In the genomic region with DNA sequence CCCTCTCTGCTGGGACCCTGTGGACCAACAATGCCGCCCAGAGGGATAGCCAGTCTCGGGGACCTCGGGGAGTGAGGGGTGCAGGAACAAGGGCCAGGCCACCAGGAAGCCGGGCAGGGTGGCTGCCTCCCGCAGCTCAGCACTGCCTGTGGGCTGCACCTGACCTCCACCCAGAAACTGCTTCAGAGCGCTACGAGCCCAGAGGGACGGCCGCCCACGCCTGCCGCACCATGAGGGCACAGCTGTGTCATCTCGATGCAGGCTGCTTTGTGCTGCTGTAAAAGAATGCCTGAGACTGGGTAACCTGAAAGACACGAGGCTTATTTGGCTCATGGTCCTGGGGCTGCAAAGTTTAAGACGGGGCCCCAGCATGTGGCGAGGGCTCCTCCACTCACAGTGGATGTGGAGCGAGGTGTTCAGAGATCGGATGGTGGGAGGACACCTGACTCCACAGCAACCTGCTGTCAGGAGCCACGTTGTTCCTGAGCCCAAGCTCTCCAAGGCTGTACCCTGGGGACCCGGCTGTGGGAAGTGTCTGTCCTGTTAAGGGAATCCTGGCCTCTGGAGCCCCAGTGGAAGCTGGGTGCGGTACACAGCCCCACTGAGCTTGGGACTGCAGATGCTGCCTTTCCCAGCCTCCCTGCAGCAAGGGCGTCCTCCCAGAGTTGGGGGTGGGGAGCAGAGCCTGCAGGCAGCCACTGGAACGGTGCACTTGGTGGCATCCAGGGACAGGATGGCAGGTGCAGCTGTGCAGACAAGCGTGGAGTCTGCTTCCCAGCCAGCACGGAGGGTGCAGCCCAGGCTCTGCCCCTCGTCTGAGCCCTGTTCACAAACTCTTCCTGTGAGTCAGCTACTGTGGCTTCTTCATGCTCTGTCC, we compare ENCODE assay signal across 19 cellular contexts. TPM values are rescaled to one million over a fixed set of nuclear protein-coding genes. Genes with fewer than 3 reads are reported as not detected.
DNase-seq lines count a peak whose midpoint lies in the region; ATAC-seq, FAIRE-seq and TF ChIP-seq lines count a peak whose summit lies in the region.
"Had no signal": no experiment of that assay in that cellular context is flagged by ENCODE, and none has a peak within 500 bp of the region (broad histone marks: within the 10 kb centered on the region; RNA-seq: fewer than 3 reads in every experiment).

No MANE protein-coding gene starts in this region.

- intact Hi-C loops in K562 (cut with micrococcal nuclease), result no loop called here
- intact Hi-C loops in lower lobe of right lung (cut with DNase I), result no loop called here

- H3K9me3 Mint-ChIP-seq in glutamatergic neuron (ENCODE audit: unreplicated experiment) (peaks cover 4% of the 10 kb centered on the region), endodermal cell (no peaks in the 10 kb centered on the region)
- H3K9me3 Mint-ChIP-seq: activated B cell treated with CpG ODN at 0.5 μM for 24 hours; brain; natural killer cell treated with Interleukin-12 subunit alpha and Interleukin-12 subunit beta and Interleukin-15 and Interleukin-18, amount 100 ng/mL, for 72 hours; stimulated activated naive B cell treated with anti-CD40 and anti-IgM and Interleukin-4, amounts not matched to agents 10 μg/mL and 1 μg/mL and 100 μg/mL, for 72 hours; T-cell had no signal

- no peak overlapping the region for H4K8ac ChIP-seq in trophoblast cell (ENCODE audit: low read depth, low read length)

- no peak overlapping the region for H3K4ac ChIP-seq in trophoblast cell (ENCODE audit: low read depth, low read length)

- H3K4me1 Mint-ChIP-seq in glutamatergic neuron (ENCODE audit: low read depth, unreplicated experiment) (peaks cover 3% of the 10 kb centered on the region), endodermal cell (peaks cover 5% of the 10 kb centered on the region)
- H3K4me1 Mint-ChIP-seq: activated B cell treated with CpG ODN at 0.5 μM for 24 hours; brain; stimulated activated naive B cell treated with anti-CD40 and anti-IgM and Interleukin-4, amounts not matched to agents 10 μg/mL and 1 μg/mL and 100 μg/mL, for 72 hours; T-cell had no signal

- H3K79me2 ChIP-seq in K562 (ENCODE audit: control insufficient read depth, insufficient read depth, low read length) (no peaks in the 10 kb centered on the region), trophoblast cell (ENCODE audit: control insufficient read depth, insufficient read depth, low read length, poor library complexity) (no peaks in the 10 kb centered on the region)

- CTCF ChIA-PET in K562 (lab: Yijun Ruan, JAX; ENCODE audit: low intra/inter-chr PET ratio), result no interaction called here

- no peak overlapping the region for H3K4me2 ChIP-seq in K562 (ENCODE audit: insufficient read depth, low read length)
- H3K4me2 ChIP-seq in trophoblast cell (ENCODE audit: low read length), result no peak overlapping the region

- H4K12ac ChIP-seq in trophoblast cell (ENCODE audit: low read depth, low read length), result no peak overlapping the region

- H2BK5ac ChIP-seq in trophoblast cell (ENCODE audit: low read depth, low read length, poor library complexity), result no peak overlapping the region

- no peak overlapping the region for H4K91ac ChIP-seq in trophoblast cell (ENCODE audit: low read depth, low read length)

- no peaks in the 10 kb centered on the region for H3K9me1 ChIP-seq in K562 (ENCODE audit: control insufficient read depth, insufficient read depth, low read length)

- H3K27ac Mint-ChIP-seq in glutamatergic neuron (ENCODE audit: unreplicated experiment) (no peak overlapping the region), endodermal cell (no peak overlapping the region)
- H3K27ac Mint-ChIP-seq: activated B cell treated with CpG ODN at 0.5 μM for 24 hours; natural killer cell treated with Interleukin-12 subunit alpha and Interleukin-12 subunit beta and Interleukin-15 and Interleukin-18, amount 100 ng/mL, for 72 hours; stimulated activated naive B cell treated with anti-CD40 and anti-IgM and Interleukin-4, amounts not matched to agents 10 μg/mL and 1 μg/mL and 100 μg/mL, for 72 hours; T-cell had no signal

- POLR2A ChIA-PET in K562 (lab: Yijun Ruan, JAX), result interaction anchor here (0.6 to 1.5 kb wide), 6 partner anchors 10 to 351 kb away, joined by 3 to 8 read pairs (median 3); no protein-coding TSS in a partner anchor

- peak; percentile 94 for DNase-seq in DMS53 (lab: John Stamatoyannopoulos, UW)
- DNase-seq in HK-2 (ENCODE audit: unreplicated experiment), result peak; percentile 46
- DNase-seq in K562 (ENCODE audit: extremely low read depth in 1 of 4, low spot score in 3 of 4), result peak in 1 of 4 experiments; percentile 22
- DNase-seq in trophoblast cell, result peak; percentile 44 to 61
- no peak for DNase-seq in lower lobe of right lung
- DNase-seq in glutamatergic neuron, result no peak
- no peak for DNase-seq in endodermal cell
- DNase-seq: activated B cell treated with CpG ODN at 0.5 μM for 24 hours; NCI-H1417 treated with DMSO at 0.1 percent for 48 hours; RPMI8226; stimulated activated naive B cell treated with anti-CD40 and anti-IgM and Interleukin-4, amounts not matched to agents 10 μg/mL and 1 μg/mL and 100 μg/mL, for 72 hours; T-cell had no signal

- H3K4me3 ChIP-seq in K562 (no peak overlapping the region), trophoblast cell (ENCODE audit: low read depth, low read length) (no peak overlapping the region), lower lobe of right lung (no peak overlapping the region), endodermal cell (ENCODE audit: low read length) (no peak overlapping the region)
- H3K4me3 ChIP-seq: dorsolateral prefrontal cortex, lung, upper lobe of left lung had no signal

- no peak overlapping the region for H3K23ac ChIP-seq in trophoblast cell (ENCODE audit: low read length)

- no peaks in the 10 kb centered on the region for H3K9me3 ChIP-seq in K562 (replicated peaks; ENCODE audit: control insufficient read depth, insufficient read depth, low read depth, low read length)
- H3K9me3 ChIP-seq in trophoblast cell (ENCODE audit: insufficient read depth, low read depth, low read length), result peaks cover 2% of the 10 kb centered on the region
- no peaks in the 10 kb centered on the region for H3K9me3 ChIP-seq in lower lobe of right lung
- H3K9me3 ChIP-seq in endodermal cell (ENCODE audit: control insufficient read depth, low read length), result no peaks in the 10 kb centered on the region
- H3K9me3 ChIP-seq: upper lobe of left lung had no signal

- H3K9ac ChIP-seq in K562 (ENCODE audit: insufficient read depth in 1 of 2, low read depth in 2 of 2, low read length in 2 of 2) (peak overlapping the region in 1 of 2 experiments; percentile 69; a peak in 2 of 4 replicates), trophoblast cell (ENCODE audit: low read length) (no peak overlapping the region), endodermal cell (ENCODE audit: extremely low read depth, low read length, poor library complexity, severe bottlenecking) (no peak overlapping the region)

- TF ChIP-seq POLR2A in K562 (conservative IDR thresholded peaks at IDR 0.05), result no peak; the same call in 1 of the 2 replicates

- H2AFZ ChIP-seq in K562 (ENCODE audit: low read depth, low read length) (no peak overlapping the region), trophoblast cell (ENCODE audit: insufficient read depth, low read length, poor library complexity) (no peak overlapping the region)

- no peak overlapping the region for H3K4me3 Mint-ChIP-seq in glutamatergic neuron (ENCODE audit: unreplicated experiment)
- no peak overlapping the region for H3K4me3 Mint-ChIP-seq in endodermal cell
- H3K4me3 Mint-ChIP-seq: activated B cell treated with CpG ODN at 0.5 μM for 24 hours; brain; natural killer cell treated with Interleukin-12 subunit alpha and Interleukin-12 subunit beta and Interleukin-15 and Interleukin-18, amount 100 ng/mL, for 72 hours; stimulated activated naive B cell treated with anti-CD40 and anti-IgM and Interleukin-4, amounts not matched to agents 10 μg/mL and 1 μg/mL and 100 μg/mL, for 72 hours; T-cell had no signal

- TF ChIP-seq CTCF in K562 (IDR thresholded peaks at IDR 0.05 in 2 of 3, conservative IDR thresholded peaks at IDR 0.05 in 1 of 3; ENCODE audit: insufficient read depth in 2 of 3, low read depth in 1 of 3, low read length in 3 of 3) (no peak), lower lobe of right lung (IDR thresholded peaks at IDR 0.05) (no peak), glutamatergic neuron (IDR thresholded peaks at IDR 0.05; ENCODE audit: partially characterized antibody, unreplicated experiment) (no peak), endodermal cell (conservative IDR thresholded peaks at IDR 0.05) (no peak)

- H2BK12ac ChIP-seq in trophoblast cell (ENCODE audit: low read length), result no peak overlapping the region

- BruUV-seq in K562 (replicated peaks; lab: Mats Ljungman, UMichigan), result no TSS peak

- no peak overlapping the region for H3K14ac ChIP-seq in trophoblast cell (ENCODE audit: low read length)

- no peak overlapping the region for H2AK5ac ChIP-seq in trophoblast cell (ENCODE audit: low read length)

- H3K27me3 Mint-ChIP-seq in glutamatergic neuron (ENCODE audit: unreplicated experiment) (peaks cover 2% of the 10 kb centered on the region), endodermal cell (ENCODE audit: insufficient read depth) (no peaks in the 10 kb centered on the region)
- H3K27me3 Mint-ChIP-seq: activated B cell treated with CpG ODN at 0.5 μM for 24 hours; brain; natural killer cell treated with Interleukin-12 subunit alpha and Interleukin-12 subunit beta and Interleukin-15 and Interleukin-18, amount 100 ng/mL, for 72 hours; stimulated activated naive B cell treated with anti-CD40 and anti-IgM and Interleukin-4, amounts not matched to agents 10 μg/mL and 1 μg/mL and 100 μg/mL, for 72 hours; T-cell had no signal

- in situ Hi-C loops in K562 (cut with MboI), result no loop called here

- H3K4me1 ChIP-seq in K562 (replicated peaks in 1 of 2; ENCODE audit: control insufficient read depth in 2 of 2, insufficient read depth in 2 of 2, low read length in 2 of 2), result peaks cover 0 to 37% of the 10 kb centered on the region in 2 experiments; a peak in 2 of 5 replicates
- no peaks in the 10 kb centered on the region for H3K4me1 ChIP-seq in trophoblast cell (ENCODE audit: control insufficient read depth in 1 of 2, insufficient read depth in 2 of 2, low read length in 2 of 2)
- no peaks in the 10 kb centered on the region for H3K4me1 ChIP-seq in lower lobe of right lung
- H3K4me1 ChIP-seq in endodermal cell (ENCODE audit: control insufficient read depth, insufficient read depth, low read length), result no peaks in the 10 kb centered on the region
- H3K4me1 ChIP-seq: upper lobe of left lung had no signal

- no peak for FAIRE-seq in K562 (lab: Jason Lieb, UNC)

- 89% methylated on average over 25 of the region's 25 CpGs for WGBS in K562 (ENCODE audit: insufficient coverage, low coverage, missing lambda C conversion rate)
- WGBS in trophoblast cell (ENCODE audit: extremely low coverage, insufficient coverage, insufficient read length), result no CpG with 5 or more reads among the region's 25 CpGs
- 94 to 97% methylated on average over 19 to 25 of the region's 25 CpGs for WGBS in endodermal cell (ENCODE audit: insufficient coverage in 1 of 2, insufficient read length in 1 of 2), 2 experiments

- TF ChIP-seq RAD21 in K562 (CRISPR knock-in tag; conservative IDR thresholded peaks at IDR 0.05 in 1 of 2, IDR thresholded peaks at IDR 0.05 in 1 of 2), result no peak

- H3K79me1 ChIP-seq in trophoblast cell (ENCODE audit: low read length), result no peaks in the 10 kb centered on the region

- peaks cover 54% of the 10 kb centered on the region; the same call in 2 of the 3 replicates for H3K36me3 ChIP-seq in K562 (ENCODE audit: control insufficient read depth, insufficient read depth, low read length)
- H3K36me3 ChIP-seq in trophoblast cell (ENCODE audit: control insufficient read depth in 1 of 2, insufficient read depth in 2 of 2, low read length in 2 of 2), result peaks cover 48 to 60% of the 10 kb centered on the region in 2 experiments
- H3K36me3 ChIP-seq in lower lobe of right lung, result peaks cover 51% of the 10 kb centered on the region
- peaks cover 52% of the 10 kb centered on the region for H3K36me3 ChIP-seq in endodermal cell (ENCODE audit: control insufficient read depth, insufficient read depth, low read length)

- H3K27me3 ChIP-seq in K562 (ENCODE audit: control insufficient read depth in 2 of 2, insufficient read depth in 2 of 2, low read length in 2 of 2) (no peaks in the 10 kb centered on the region), trophoblast cell (ENCODE audit: insufficient read depth, low read length) (no peaks in the 10 kb centered on the region), lower lobe of right lung (ENCODE audit: low read depth) (no peaks in the 10 kb centered on the region), endodermal cell (ENCODE audit: control insufficient read depth, insufficient read depth, low read length, poor library complexity, severe bottlenecking) (no peaks in the 10 kb centered on the region)
- H3K27me3 ChIP-seq: dorsolateral prefrontal cortex, upper lobe of left lung had no signal

- peaks cover 19% of the 10 kb centered on the region for H4K20me1 ChIP-seq in K562 (replicated peaks; ENCODE audit: control insufficient read depth, insufficient read depth, low read length)

- no peak overlapping the region for H3K18ac ChIP-seq in trophoblast cell (ENCODE audit: low read length)

- TF ChIP-seq EP300 in K562 (IDR thresholded peaks at IDR 0.05; ENCODE audit: low read length), result no peak

- ATAC-seq in K562 (peak; percentile 27), lower lobe of right lung (no peak), HG03045 (IDR thresholded peaks at IDR 0.05; ENCODE audit: unreplicated experiment) (no peak)
- ATAC-seq: natural killer cell treated with Interleukin-12 subunit alpha and Interleukin-12 subunit beta and Interleukin-15 and Interleukin-18, amount 100 ng/mL, for 72 hours; sciatic nerve; stimulated activated naive B cell treated with anti-CD40 and anti-IgM and Interleukin-4, amounts not matched to agents 10 μg/mL and 1 μg/mL and 100 μg/mL, for 72 hours; T-cell had no signal

- H2BK120ac ChIP-seq in trophoblast cell (ENCODE audit: insufficient read depth, low read length, poor library complexity), result no peak overlapping the region

- H3K36me3 Mint-ChIP-seq in glutamatergic neuron (ENCODE audit: unreplicated experiment) (no peaks in the 10 kb centered on the region), endodermal cell (ENCODE audit: low read depth) (peaks cover 37% of the 10 kb centered on the region)

- H3K27ac ChIP-seq in K562 (ENCODE audit: extremely low read depth, low read depth, low read length), result no peak overlapping the region
- H3K27ac ChIP-seq in trophoblast cell (ENCODE audit: low read depth, low read length), result no peak overlapping the region
- no peak overlapping the region for H3K27ac ChIP-seq in lower lobe of right lung
- no peak overlapping the region for H3K27ac ChIP-seq in endodermal cell (ENCODE audit: low read depth, low read length)
- H3K27ac ChIP-seq: dorsolateral prefrontal cortex, upper lobe of left lung had no signal

RNA-seq across cellular contexts. Expression of a gene that starts 11.8 kb away (rescaled TPM):
- total RNA-seq in K562 (2011; cell fraction: chromatin; rRNA removed; ENCODE audit: low replicate concordance), result 13.2 and 31.1 TPM in 2 replicates
- total RNA-seq in K562 (2011; cell fraction: nucleolus; rRNA removed), result 14.7 and 17.7 TPM in 2 replicates
- 11.8 and 18.1 TPM in 2 replicates for total RNA-seq in K562 (2011; cell fraction: nucleoplasm; rRNA removed)
- total RNA-seq in K562 (2014; rRNA removed), result 0.20 and 1.5 TPM in 2 replicates
- total RNA-seq in K562 (2014; rRNA removed; fragmentation: Illumina TruSeq; extraction: Trizol), result 0.40 and 0.45 TPM in 2 replicates
- total RNA-seq in K562 (2015; rRNA removed; fragmentation: Illumina TruSeq; extraction: Trizol), result 0.29 and 0.30 TPM in 2 replicates
- 2.2 and 2.3 TPM in 2 replicates for total RNA-seq in K562 (2021)
- 0.99 and 1.2 TPM in 2 replicates for polyA plus RNA-seq in K562 (2011; rRNA removed)
- 0.52 and 1.3 TPM in 2 replicates for polyA plus RNA-seq in K562 (2011; cell fraction: cytosol; rRNA removed)
- polyA plus RNA-seq in K562 (2011; cell fraction: nucleus; rRNA removed), result 6.0 and 14.9 TPM in 2 replicates
- 1.5 and 6.1 TPM in 2 replicates for polyA plus RNA-seq in K562 (2012)
- 0.52 and 1.4 TPM in 2 replicates for polyA plus RNA-seq in K562 (2014; fragmentation: Illumina TruSeq; extraction: Trizol)
- polyA plus RNA-seq in K562 (2014; fragmentation: Nextera tagmentation; extraction: Ambion mirVana), result under 1 TPM; 0.07 to 0.21 TPM
- polyA plus RNA-seq in K562 (2014; rRNA removed), result 0.97 and 1.4 TPM in 2 replicates
- 0.81 and 1.1 TPM in 2 replicates for polyA minus RNA-seq in K562 (2011; rRNA and poly(A)+ RNA removed)
- 1.3 and 1.4 TPM in 2 replicates for polyA minus RNA-seq in K562 (2011; cell fraction: cytosol; rRNA and poly(A)+ RNA removed)
- 2.3 and 4.4 TPM in 2 replicates for polyA minus RNA-seq in K562 (2011; cell fraction: nucleus; rRNA and poly(A)+ RNA removed)
- polyA plus RNA-seq in trophoblast cell (2013), result 5.3 and 5.4 TPM in 2 replicates
- 28.7 TPM for total RNA-seq in lower lobe of right lung
- 73.0 TPM for total RNA-seq in glutamatergic neuron (ENCODE audit: unreplicated experiment)
- 10 to 100 TPM; 10.6 to 28.9 TPM for total RNA-seq in endodermal cell
- polyA plus RNA-seq in endodermal cell (2013, experiment 1 of 2), result 8.4 TPM
- 10.4 TPM for polyA plus RNA-seq in endodermal cell (2013, experiment 2 of 2)

RNA-seq across cellular contexts. Expression of a gene that starts 30.0 kb away (rescaled TPM):
- total RNA-seq in K562 (2011; cell fraction: chromatin; rRNA removed; ENCODE audit: low replicate concordance), result 217 and 274 TPM in 2 replicates
- total RNA-seq in K562 (2011; cell fraction: nucleolus; rRNA removed), result 94.6 and 102 TPM in 2 replicates
- total RNA-seq in K562 (2011; cell fraction: nucleoplasm; rRNA removed), result 114 and 119 TPM in 2 replicates
- total RNA-seq in K562 (2014; rRNA removed) (52.8 and 58.5 TPM in 2 replicates), K562 (2014; rRNA removed; fragmentation: Illumina TruSeq; extraction: Trizol) (37.9 and 39.5 TPM in 2 replicates), K562 (2015; rRNA removed; fragmentation: Illumina TruSeq; extraction: Trizol) (43.1 and 44.9 TPM in 2 replicates), K562 (2021) (62.3 and 68.7 TPM in 2 replicates), lower lobe of right lung (37.7 TPM), glutamatergic neuron (ENCODE audit: unreplicated experiment) (104 TPM), endodermal cell (10 to 100 TPM; 58.2 to 67.9 TPM)
- polyA plus RNA-seq in K562 (2011; rRNA removed) (17.3 and 18.0 TPM in 2 replicates), K562 (2014; fragmentation: Illumina TruSeq; extraction: Trizol) (49.7 and 54.7 TPM in 2 replicates), K562 (2014; fragmentation: Nextera tagmentation; extraction: Ambion mirVana) (1 to 10 TPM; 2.4 to 3.7 TPM), K562 (2014; rRNA removed) (51.8 and 56.4 TPM in 2 replicates)
- polyA plus RNA-seq in K562 (2011; cell fraction: cytosol; rRNA removed), result 14.1 and 18.3 TPM in 2 replicates
- 96.2 and 143 TPM in 2 replicates for polyA plus RNA-seq in K562 (2011; cell fraction: nucleus; rRNA removed)
- 36.5 and 41.6 TPM in 2 replicates for polyA plus RNA-seq in K562 (2012)
- 23.4 and 26.6 TPM in 2 replicates for polyA minus RNA-seq in K562 (2011; rRNA and poly(A)+ RNA removed)
- polyA minus RNA-seq in K562 (2011; cell fraction: cytosol; rRNA and poly(A)+ RNA removed), result 16.0 and 18.9 TPM in 2 replicates
- polyA minus RNA-seq in K562 (2011; cell fraction: nucleus; rRNA and poly(A)+ RNA removed), result 54.1 and 62.2 TPM in 2 replicates
- polyA plus RNA-seq in trophoblast cell (2013), result 22.7 and 23.8 TPM in 2 replicates
- 48.1 TPM for polyA plus RNA-seq in endodermal cell (2013, experiment 1 of 2)
- 43.1 TPM for polyA plus RNA-seq in endodermal cell (2013, experiment 2 of 2)

RNA-seq across cellular contexts. Expression of a gene that starts 30.1 kb away (rescaled TPM):
- total RNA-seq in K562 (2011; cell fraction: chromatin; rRNA removed; ENCODE audit: low replicate concordance), result 80.8 and 99.7 TPM in 2 replicates
- total RNA-seq in K562 (2011; cell fraction: nucleolus; rRNA removed), result 42.2 and 50.7 TPM in 2 replicates
- total RNA-seq in K562 (2011; cell fraction: nucleoplasm; rRNA removed), result 38.0 and 41.1 TPM in 2 replicates
- 48.2 and 68.7 TPM in 2 replicates for total RNA-seq in K562 (2014; rRNA removed)
- 55.2 and 56.8 TPM in 2 replicates for total RNA-seq in K562 (2014; rRNA removed; fragmentation: Illumina TruSeq; extraction: Trizol)
- total RNA-seq in K562 (2015; rRNA removed; fragmentation: Illumina TruSeq; extraction: Trizol), result 45.1 and 50.8 TPM in 2 replicates
- total RNA-seq in K562 (2021), result 50.0 and 53.2 TPM in 2 replicates
- polyA plus RNA-seq in K562 (2011; rRNA removed), result 93.2 and 116 TPM in 2 replicates
- polyA plus RNA-seq in K562 (2011; cell fraction: cytosol; rRNA removed), result 35.6 and 39.2 TPM in 2 replicates
- polyA plus RNA-seq in K562 (2011; cell fraction: nucleus; rRNA removed), result 107 and 115 TPM in 2 replicates
- polyA plus RNA-seq in K562 (2012), result 39.7 and 46.2 TPM in 2 replicates
- 62.6 and 73.0 TPM in 2 replicates for polyA plus RNA-seq in K562 (2014; fragmentation: Illumina TruSeq; extraction: Trizol)
- 10 to 100 TPM; 24.1 to 28.9 TPM for polyA plus RNA-seq in K562 (2014; fragmentation: Nextera tagmentation; extraction: Ambion mirVana)
- 65.2 and 73.4 TPM in 2 replicates for polyA plus RNA-seq in K562 (2014; rRNA removed)
- 74.7 and 79.6 TPM in 2 replicates for polyA minus RNA-seq in K562 (2011; rRNA and poly(A)+ RNA removed)
- polyA minus RNA-seq in K562 (2011; cell fraction: cytosol; rRNA and poly(A)+ RNA removed), result 37.0 and 47.0 TPM in 2 replicates
- 20.7 and 35.1 TPM in 2 replicates for polyA minus RNA-seq in K562 (2011; cell fraction: nucleus; rRNA and poly(A)+ RNA removed)
- 21.5 and 22.0 TPM in 2 replicates for polyA plus RNA-seq in trophoblast cell (2013)
- 1.0 TPM for total RNA-seq in lower lobe of right lung
- total RNA-seq in glutamatergic neuron (ENCODE audit: unreplicated experiment), result 3.9 TPM
- total RNA-seq in endodermal cell, result 10 to 100 TPM; 21.9 to 32.4 TPM
- 31.7 TPM for polyA plus RNA-seq in endodermal cell (2013, experiment 1 of 2)
- 31.8 TPM for polyA plus RNA-seq in endodermal cell (2013, experiment 2 of 2)

Comparison
In these comparisons a context has a peak if more than half of its experiments do, and no peak if none do; other contexts are left out.
1. DNase-seq: peak in DMS53 (single experiment), HK-2 (single experiment) and trophoblast cell (2 of 2); none in lower lobe of right lung (single experiment), glutamatergic neuron (single experiment) and endodermal cell (single experiment).